ENCODE assay signal across 8 cellular contexts in genomic region chr1:235161685-235162327, GRCh38. TPM values are rescaled to one million over a fixed set of nuclear protein-coding genes. Genes with fewer than 3 reads are reported as not detected.
DNase-seq lines count a peak whose midpoint lies in the region; ATAC-seq and TF ChIP-seq lines count a peak whose summit lies in the region.

No MANE protein-coding gene starts in this region.

- TF ChIP-seq EP300 in SK-N-SH (IDR thresholded peaks at IDR 0.05; ENCODE audit: borderline replicate concordance in 1 of 2, low read depth in 1 of 2, low read length in 1 of 2), result no peak

- H3K9ac ChIP-seq in SK-N-SH, result peak overlapping the region; percentile 79

- ATAC-seq in GM21717 (IDR thresholded peaks at IDR 0.05; ENCODE audit: unreplicated experiment) (peak; percentile 3), HG03520 (IDR thresholded peaks at IDR 0.05; ENCODE audit: unreplicated experiment) (no peak), GM21528 (IDR thresholded peaks at IDR 0.05; ENCODE audit: low FRiP score, unreplicated experiment) (no peak)

- POLR2A ChIA-PET in SK-N-SH (lab: Yijun Ruan, JAX), result interaction anchor here (0.6 to 1.4 kb wide), 5 partner anchors 8 to 57 kb away, joined by 3 to 10 read pairs (median 4); partner anchors contain the start of gene TOMM20

- peaks cover 39% of the 10 kb centered on the region for H3K79me2 ChIP-seq in SK-N-SH (ENCODE audit: insufficient read depth)

- peak overlapping the region; percentile 76 to 88; a peak in 3 of 4 replicates for H3K27ac ChIP-seq in SK-N-SH (ENCODE audit: low read depth in 2 of 2, low read length in 1 of 2)

- H3K9me2 ChIP-seq in SK-N-SH, result no peaks in the 10 kb centered on the region

- no peak for TF ChIP-seq RAD21 in SK-N-SH (IDR thresholded peaks at IDR 0.05; ENCODE audit: low read length)

- H3K27me3 ChIP-seq in SK-N-SH (ENCODE audit: insufficient read depth), result no peaks in the 10 kb centered on the region

- no peak for TF ChIP-seq CTCF in SK-N-SH (IDR thresholded peaks at IDR 0.05)
- no peak for TF ChIP-seq CTCF in foreskin fibroblast (IDR thresholded peaks at IDR 0.05; ENCODE audit: low read depth, low read length)

- H3K4me2 ChIP-seq in SK-N-SH, result peak overlapping the region; percentile 74

- H2AFZ ChIP-seq in SK-N-SH (ENCODE audit: low read depth), result peak overlapping the region; percentile 69

- DNase-seq in SK-N-SH (no peak), foreskin fibroblast (no peak), skeletal muscle cell (ENCODE audit: low read depth) (no peak), UCSD-AML1 (lab: John Stamatoyannopoulos, UW; ENCODE audit: unreplicated experiment) (no peak), glomerular visceral epithelial cell (ENCODE audit: extremely low spot score) (no peak)

- 74% methylated on average over 21 of the region's 21 CpGs for WGBS in SK-N-SH (ENCODE audit: low lambda C conversion rate)

- H3K4me3 ChIP-seq in SK-N-SH (ENCODE audit: low read depth in 2 of 2, low read length in 1 of 2), result peak overlapping the region; percentile 70 to 80
- H3K4me3 ChIP-seq in foreskin fibroblast (ENCODE audit: low read depth in 1 of 2, low read length in 2 of 2), result peak overlapping the region; percentile 90
- peak overlapping the region; percentile 83 for H3K4me3 ChIP-seq in skeletal muscle cell (ENCODE audit: low read depth, low read length)

- CTCF ChIA-PET in SK-N-SH (lab: Yijun Ruan, JAX), result interaction anchor here (1.0 kb wide), 1 partner anchor 254 kb away, joined by 4 read pairs; no protein-coding TSS in a partner anchor

- H4K20me1 ChIP-seq in SK-N-SH (ENCODE audit: insufficient read depth), result no peaks in the 10 kb centered on the region

- H3K4me1 ChIP-seq in SK-N-SH (ENCODE audit: control insufficient read depth in 1 of 2, insufficient read depth in 2 of 2, low read depth in 1 of 2, low read length in 1 of 2), result peaks cover 0 to 10% of the 10 kb centered on the region in 2 experiments; a peak in 1 of 4 replicates

- H3K36me3 ChIP-seq in SK-N-SH (replicated peaks in 1 of 2; ENCODE audit: control insufficient read depth in 1 of 2, insufficient read depth in 2 of 2, low read length in 1 of 2), result peaks cover 20 to 37% of the 10 kb centered on the region in 2 experiments

- H3F3A ChIP-seq in SK-N-SH (replicated peaks; ENCODE audit: insufficient read depth), result peaks cover 11% of the 10 kb centered on the region

- no peaks in the 10 kb centered on the region for H3K9me3 ChIP-seq in SK-N-SH

TF ChIP-seq in SK-N-SH, 30 proteins besides CTCF, POLR2A, EP300 and RAD21:
- TF ChIP-seq JUND (IDR thresholded peaks at IDR 0.05) (no peak), PBX3 (IDR thresholded peaks at IDR 0.05) (no peak), MAX (IDR thresholded peaks at IDR 0.05; ENCODE audit: low read depth) (no peak), USF1 (IDR thresholded peaks at IDR 0.05; ENCODE audit: borderline replicate concordance, low read depth) (no peak), NFIC (IDR thresholded peaks at IDR 0.05; ENCODE audit: borderline replicate concordance) (no peak), TEAD4 (IDR thresholded peaks at IDR 0.05; ENCODE audit: borderline replicate concordance, insufficient read depth) (no peak), SMC3 (IDR thresholded peaks at IDR 0.05; ENCODE audit: low read depth, low read length) (no peak), ZBTB33 (IDR thresholded peaks at IDR 0.05; ENCODE audit: borderline replicate concordance, low read depth) (no peak), USF2 (IDR thresholded peaks at IDR 0.05; ENCODE audit: borderline replicate concordance, low read depth, low read length) (no peak), RXRA (IDR thresholded peaks at IDR 0.05; ENCODE audit: borderline replicate concordance, low read depth) (no peak)

RNA-seq across cellular contexts. Expression of gene RBM34, which starts 0.8 kb away (rescaled TPM):
- 33.9 and 39.9 TPM in 2 replicates for polyA plus RNA-seq in SK-N-SH (2012; rRNA removed)
- polyA plus RNA-seq in SK-N-SH (2012; cell fraction: cytosol; rRNA removed), result 41.2 and 48.8 TPM in 2 replicates
- polyA plus RNA-seq in SK-N-SH (2012; cell fraction: nucleus; rRNA removed), result 32.8 and 43.7 TPM in 2 replicates

RNA-seq across cellular contexts. Expression of gene TOMM20, which starts 33.2 kb away (rescaled TPM):
- polyA plus RNA-seq in SK-N-SH (2012; rRNA removed), result 71.3 and 86.2 TPM in 2 replicates
- 127 and 146 TPM in 2 replicates for polyA plus RNA-seq in SK-N-SH (2012; cell fraction: cytosol; rRNA removed)
- polyA plus RNA-seq in SK-N-SH (2012; cell fraction: nucleus; rRNA removed), result 19.1 and 35.3 TPM in 2 replicates
